1 cellular context compared by ENCODE assay signal in the genomic region with DNA sequence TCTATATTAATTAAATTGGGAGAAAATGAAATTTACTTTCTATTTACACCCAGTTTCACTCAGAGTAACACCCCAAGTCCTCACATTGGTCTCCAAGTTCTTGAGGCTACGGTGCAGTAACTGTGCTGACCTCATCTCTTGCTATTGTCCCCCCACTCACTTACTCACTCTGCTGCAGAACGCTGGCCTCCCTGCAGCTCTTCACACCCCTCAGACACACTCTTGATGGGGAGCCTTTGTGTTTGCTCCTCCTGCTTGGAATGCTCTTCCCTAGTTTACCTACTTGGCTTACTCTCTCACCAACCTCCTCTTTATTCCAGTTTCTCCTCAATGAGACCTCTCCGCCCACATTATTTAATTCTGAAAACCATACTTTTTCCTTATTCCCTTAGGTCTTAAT.
TF ChIP-seq lines count a peak whose summit lies in the region.

No MANE protein-coding gene starts in this region.

TF ChIP-seq in GM23338, 12 proteins besides CTCF, POLR2A, EP300 and RAD21:
- TF ChIP-seq, protein P1, sequence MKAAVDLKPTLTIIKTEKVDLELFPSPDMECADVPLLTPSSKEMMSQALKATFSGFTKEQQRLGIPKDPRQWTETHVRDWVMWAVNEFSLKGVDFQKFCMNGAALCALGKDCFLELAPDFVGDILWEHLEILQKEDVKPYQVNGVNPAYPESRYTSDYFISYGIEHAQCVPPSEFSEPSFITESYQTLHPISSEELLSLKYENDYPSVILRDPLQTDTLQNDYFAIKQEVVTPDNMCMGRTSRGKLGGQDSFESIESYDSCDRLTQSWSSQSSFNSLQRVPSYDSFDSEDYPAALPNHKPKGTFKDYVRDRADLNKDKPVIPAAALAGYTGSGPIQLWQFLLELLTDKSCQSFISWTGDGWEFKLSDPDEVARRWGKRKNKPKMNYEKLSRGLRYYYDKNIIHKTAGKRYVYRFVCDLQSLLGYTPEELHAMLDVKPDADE (IDR thresholded peaks at IDR 0.05) = no peak
- TF ChIP-seq EZH2 (IDR thresholded peaks at IDR 0.05; ENCODE audit: low read depth, unreplicated experiment) (no peak), POLR2AphosphoS5 (IDR thresholded peaks at IDR 0.05; ENCODE audit: low read depth) (no peak), NANOG (IDR thresholded peaks at IDR 0.05; ENCODE audit: borderline replicate concordance) (no peak), EZH2phosphoT487 (IDR thresholded peaks at IDR 0.05; ENCODE audit: unreplicated experiment) (no peak), CREB1 (CRISPR knock-in tag; IDR thresholded peaks at IDR 0.05; ENCODE audit: low read depth) (no peak), STAT1 (IDR thresholded peaks at IDR 0.05; ENCODE audit: unreplicated experiment) (no peak), JUNB (IDR thresholded peaks at IDR 0.05; ENCODE audit: unreplicated experiment) (no peak), ZNF114 (CRISPR knock-in tag; IDR thresholded peaks at IDR 0.05) (no peak), ZNF331 (CRISPR knock-in tag; IDR thresholded peaks at IDR 0.05; ENCODE audit: low read depth) (no peak)
- TF ChIP-seq, protein P2, sequence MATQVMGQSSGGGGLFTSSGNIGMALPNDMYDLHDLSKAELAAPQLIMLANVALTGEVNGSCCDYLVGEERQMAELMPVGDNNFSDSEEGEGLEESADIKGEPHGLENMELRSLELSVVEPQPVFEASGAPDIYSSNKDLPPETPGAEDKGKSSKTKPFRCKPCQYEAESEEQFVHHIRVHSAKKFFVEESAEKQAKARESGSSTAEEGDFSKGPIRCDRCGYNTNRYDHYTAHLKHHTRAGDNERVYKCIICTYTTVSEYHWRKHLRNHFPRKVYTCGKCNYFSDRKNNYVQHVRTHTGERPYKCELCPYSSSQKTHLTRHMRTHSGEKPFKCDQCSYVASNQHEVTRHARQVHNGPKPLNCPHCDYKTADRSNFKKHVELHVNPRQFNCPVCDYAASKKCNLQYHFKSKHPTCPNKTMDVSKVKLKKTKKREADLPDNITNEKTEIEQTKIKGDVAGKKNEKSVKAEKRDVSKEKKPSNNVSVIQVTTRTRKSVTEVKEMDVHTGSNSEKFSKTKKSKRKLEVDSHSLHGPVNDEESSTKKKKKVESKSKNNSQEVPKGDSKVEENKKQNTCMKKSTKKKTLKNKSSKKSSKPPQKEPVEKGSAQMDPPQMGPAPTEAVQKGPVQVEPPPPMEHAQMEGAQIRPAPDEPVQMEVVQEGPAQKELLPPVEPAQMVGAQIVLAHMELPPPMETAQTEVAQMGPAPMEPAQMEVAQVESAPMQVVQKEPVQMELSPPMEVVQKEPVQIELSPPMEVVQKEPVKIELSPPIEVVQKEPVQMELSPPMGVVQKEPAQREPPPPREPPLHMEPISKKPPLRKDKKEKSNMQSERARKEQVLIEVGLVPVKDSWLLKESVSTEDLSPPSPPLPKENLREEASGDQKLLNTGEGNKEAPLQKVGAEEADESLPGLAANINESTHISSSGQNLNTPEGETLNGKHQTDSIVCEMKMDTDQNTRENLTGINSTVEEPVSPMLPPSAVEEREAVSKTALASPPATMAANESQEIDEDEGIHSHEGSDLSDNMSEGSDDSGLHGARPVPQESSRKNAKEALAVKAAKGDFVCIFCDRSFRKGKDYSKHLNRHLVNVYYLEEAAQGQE (IDR thresholded peaks at IDR 0.05; ENCODE audit: unreplicated experiment) = no peak
- TF ChIP-seq, protein P3, sequence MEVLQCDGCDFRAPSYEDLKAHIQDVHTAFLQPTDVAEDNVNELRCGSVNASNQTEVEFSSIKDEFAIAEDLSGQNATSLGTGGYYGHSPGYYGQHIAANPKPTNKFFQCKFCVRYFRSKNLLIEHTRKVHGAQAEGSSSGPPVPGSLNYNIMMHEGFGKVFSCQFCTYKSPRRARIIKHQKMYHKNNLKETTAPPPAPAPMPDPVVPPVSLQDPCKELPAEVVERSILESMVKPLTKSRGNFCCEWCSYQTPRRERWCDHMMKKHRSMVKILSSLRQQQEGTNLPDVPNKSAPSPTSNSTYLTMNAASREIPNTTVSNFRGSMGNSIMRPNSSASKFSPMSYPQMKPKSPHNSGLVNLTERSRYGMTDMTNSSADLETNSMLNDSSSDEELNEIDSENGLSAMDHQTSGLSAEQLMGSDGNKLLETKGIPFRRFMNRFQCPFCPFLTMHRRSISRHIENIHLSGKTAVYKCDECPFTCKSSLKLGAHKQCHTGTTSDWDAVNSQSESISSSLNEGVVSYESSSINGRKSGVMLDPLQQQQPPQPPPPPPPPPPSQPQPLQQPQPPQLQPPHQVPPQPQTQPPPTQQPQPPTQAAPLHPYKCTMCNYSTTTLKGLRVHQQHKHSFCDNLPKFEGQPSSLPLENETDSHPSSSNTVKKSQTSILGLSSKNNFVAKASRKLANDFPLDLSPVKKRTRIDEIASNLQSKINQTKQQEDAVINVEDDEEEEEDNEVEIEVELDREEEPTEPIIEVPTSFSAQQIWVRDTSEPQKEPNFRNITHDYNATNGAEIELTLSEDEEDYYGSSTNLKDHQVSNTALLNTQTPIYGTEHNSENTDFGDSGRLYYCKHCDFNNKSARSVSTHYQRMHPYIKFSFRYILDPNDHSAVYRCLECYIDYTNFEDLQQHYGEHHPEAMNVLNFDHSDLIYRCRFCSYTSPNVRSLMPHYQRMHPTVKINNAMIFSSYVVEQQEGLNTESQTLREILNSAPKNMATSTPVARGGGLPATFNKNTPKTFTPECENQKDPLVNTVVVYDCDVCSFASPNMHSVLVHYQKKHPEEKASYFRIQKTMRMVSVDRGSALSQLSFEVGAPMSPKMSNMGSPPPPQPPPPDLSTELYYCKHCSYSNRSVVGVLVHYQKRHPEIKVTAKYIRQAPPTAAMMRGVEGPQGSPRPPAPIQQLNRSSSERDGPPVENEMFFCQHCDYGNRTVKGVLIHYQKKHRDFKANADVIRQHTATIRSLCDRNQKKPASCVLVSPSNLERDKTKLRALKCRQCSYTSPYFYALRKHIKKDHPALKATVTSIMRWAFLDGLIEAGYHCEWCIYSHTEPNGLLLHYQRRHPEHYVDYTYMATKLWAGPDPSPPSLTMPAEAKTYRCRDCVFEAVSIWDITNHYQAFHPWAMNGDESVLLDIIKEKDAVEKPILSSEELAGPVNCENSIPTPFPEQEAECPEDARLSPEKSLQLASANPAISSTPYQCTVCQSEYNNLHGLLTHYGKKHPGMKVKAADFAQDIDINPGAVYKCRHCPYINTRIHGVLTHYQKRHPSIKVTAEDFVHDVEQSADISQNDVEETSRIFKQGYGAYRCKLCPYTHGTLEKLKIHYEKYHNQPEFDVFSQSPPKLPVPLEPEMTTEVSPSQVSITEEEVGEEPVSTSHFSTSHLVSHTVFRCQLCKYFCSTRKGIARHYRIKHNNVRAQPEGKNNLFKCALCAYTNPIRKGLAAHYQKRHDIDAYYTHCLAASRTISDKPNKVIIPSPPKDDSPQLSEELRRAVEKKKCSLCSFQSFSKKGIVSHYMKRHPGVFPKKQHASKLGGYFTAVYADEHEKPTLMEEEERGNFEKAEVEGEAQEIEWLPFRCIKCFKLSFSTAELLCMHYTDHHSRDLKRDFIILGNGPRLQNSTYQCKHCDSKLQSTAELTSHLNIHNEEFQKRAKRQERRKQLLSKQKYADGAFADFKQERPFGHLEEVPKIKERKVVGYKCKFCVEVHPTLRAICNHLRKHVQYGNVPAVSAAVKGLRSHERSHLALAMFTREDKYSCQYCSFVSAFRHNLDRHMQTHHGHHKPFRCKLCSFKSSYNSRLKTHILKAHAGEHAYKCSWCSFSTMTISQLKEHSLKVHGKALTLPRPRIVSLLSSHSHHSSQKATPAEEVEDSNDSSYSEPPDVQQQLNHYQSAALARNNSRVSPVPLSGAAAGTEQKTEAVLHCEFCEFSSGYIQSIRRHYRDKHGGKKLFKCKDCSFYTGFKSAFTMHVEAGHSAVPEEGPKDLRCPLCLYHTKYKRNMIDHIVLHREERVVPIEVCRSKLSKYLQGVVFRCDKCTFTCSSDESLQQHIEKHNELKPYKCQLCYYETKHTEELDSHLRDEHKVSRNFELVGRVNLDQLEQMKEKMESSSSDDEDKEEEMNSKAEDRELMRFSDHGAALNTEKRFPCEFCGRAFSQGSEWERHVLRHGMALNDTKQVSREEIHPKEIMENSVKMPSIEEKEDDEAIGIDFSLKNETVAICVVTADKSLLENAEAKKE (CRISPR knock-in tag; IDR thresholded peaks at IDR 0.05) = no peak
